Comparison of ENCODE assay signal across 8 cellular contexts in the genomic region with DNA sequence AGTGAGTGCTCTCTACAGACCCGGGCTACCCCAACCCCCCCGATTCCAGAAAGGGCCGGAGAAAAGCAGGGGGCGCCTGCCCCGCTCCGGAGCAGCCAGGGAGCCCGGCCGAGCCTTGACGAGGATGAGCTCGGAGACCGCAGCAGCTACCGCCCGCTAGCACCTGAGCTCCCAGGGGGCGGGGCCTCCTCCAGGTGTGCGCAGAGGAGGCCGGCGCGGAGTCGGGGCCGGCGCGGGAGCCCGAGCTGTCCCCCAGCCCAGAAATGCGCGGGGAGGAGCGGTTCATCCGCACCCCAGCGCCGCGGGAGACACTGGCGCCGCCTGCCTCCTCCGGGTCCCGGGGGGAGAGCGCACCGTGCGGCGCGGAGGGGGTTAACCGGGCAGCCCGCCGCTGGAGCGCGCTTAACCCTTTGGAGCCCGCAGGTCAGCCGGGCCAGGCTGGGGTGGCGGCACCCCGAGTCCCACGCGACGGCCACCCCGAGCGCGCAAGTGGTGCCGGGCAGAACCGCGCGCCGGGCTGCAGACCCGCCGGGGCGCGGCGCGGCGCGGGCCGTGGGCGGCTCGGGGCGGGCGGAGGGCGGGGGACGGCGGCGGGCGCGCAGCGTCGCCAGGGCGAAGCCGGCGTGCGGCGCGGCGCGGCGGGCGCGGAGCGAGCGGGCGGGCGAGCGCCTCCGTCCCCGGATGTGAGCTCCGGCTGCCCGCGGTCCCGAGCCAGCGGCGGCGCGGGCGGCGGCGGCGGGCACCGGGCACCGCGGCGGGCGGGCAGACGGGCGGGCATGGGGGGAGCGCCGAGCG. TPM values are rescaled to one million over a fixed set of nuclear protein-coding genes. Genes with fewer than 3 reads are reported as not detected.
DNase-seq lines count a peak whose midpoint lies in the region; ATAC-seq, FAIRE-seq and TF ChIP-seq lines count a peak whose summit lies in the region.

CACNA1D (plus strand) TSS at position 615 of the 795 bp plus-strand sequence. CDS start 556 bp downstream, outside the sequence.

- H3K56ac ChIP-seq in H1 (replicated peaks; ENCODE audit: insufficient read length, low read depth, low read length) = no peak within 1 kb of the TSS

- no peak within 1 kb of the TSS; the same call in 1 of the 2 replicates for H2BK5ac ChIP-seq in H1 (ENCODE audit: low read depth, low read length)

- no peaks in the 10 kb centered on the region for H3F3A ChIP-seq in PC-3 (ENCODE audit: low read length, unreplicated experiment)

- FAIRE-seq in H1 (lab: Jason Lieb, UNC) = no peak

- H3K79me1 ChIP-seq in H1 (ENCODE audit: low read depth, low read length) = no peaks in the 10 kb centered on the region

- in situ Hi-C loops in ACHN (cut with HindIII; ENCODE audit: low pct_ligation_motif_present, low pct_unique_long_range_greater_than_20kb, low sequenced_read_pairs) = no loop called here

- no peaks in the 10 kb centered on the region for H3K9me3 Mint-ChIP-seq in activated CD8-positive, alpha-beta memory T cell treated with anti-CD3 and anti-CD28 coated beads, Interleukin-2, amount 10 ng/mL, durations not matched to agents 7 days and 5 days (ENCODE audit: low read depth)

- peaks cover 89% of the 10 kb centered on the region for H3K27me3 ChIP-seq in PC-3 (ENCODE audit: low read length)
- peaks cover 13 to 47% (median 44%) of the 10 kb centered on the region in 4 experiments for H3K27me3 ChIP-seq in H1 (replicated peaks in 1 of 4; ENCODE audit: control insufficient read depth in 3 of 4, extremely low read depth in 1 of 4, insufficient read depth in 3 of 4, low read length in 3 of 4)
- H3K27me3 ChIP-seq in mucosa of stomach (ENCODE audit: control insufficient read depth, insufficient read depth, low read length) = peaks cover 19% of the 10 kb centered on the region

- H3K36me3 ChIP-seq in PC-3 (ENCODE audit: low read depth, low read length) (no peaks in the 10 kb centered on the region), H1 (ENCODE audit: control insufficient read depth in 2 of 4, insufficient read depth in 4 of 4, low read length in 3 of 4) (no peaks in the 10 kb centered on the region), mucosa of stomach (ENCODE audit: control insufficient read depth, insufficient read depth, low read length) (no peaks in the 10 kb centered on the region), urinary bladder (ENCODE audit: insufficient read depth) (no peaks in the 10 kb centered on the region)

- H3K4me3 ChIP-seq in PC-3 (ENCODE audit: low read length) = peak within 1 kb of the TSS; percentile 42; the same call in 1 of the 2 replicates
- peak within 1 kb of the TSS; percentile 52 to 76 (median 60) for H3K4me3 ChIP-seq in H1 (ENCODE audit: extremely low read depth in 1 of 4, insufficient read depth in 2 of 4, low read depth in 3 of 4, low read length in 4 of 4)
- H3K4me3 ChIP-seq in mucosa of stomach (ENCODE audit: low read length) = no peak within 1 kb of the TSS
- peak within 1 kb of the TSS; percentile 74 for H3K4me3 ChIP-seq in urinary bladder (ENCODE audit: low read depth, low read length)

- peak within 1 kb of the TSS; percentile 8 for H4K8ac ChIP-seq in H1 (ENCODE audit: extremely low read depth, insufficient read depth, low read length)

- no peak within 1 kb of the TSS for H3K27ac Mint-ChIP-seq in activated CD8-positive, alpha-beta memory T cell treated with anti-CD3 and anti-CD28 coated beads, Interleukin-2, amount 10 ng/mL, durations not matched to agents 7 days and 5 days

- H2AK5ac ChIP-seq in H1 (ENCODE audit: low read depth, low read length) = no peak within 1 kb of the TSS

- H3K4ac ChIP-seq in H1 (replicated peaks; ENCODE audit: insufficient read length, low read depth, low read length) = no peak within 1 kb of the TSS

- H3K27me3 Mint-ChIP-seq in activated CD8-positive, alpha-beta memory T cell treated with anti-CD3 and anti-CD28 coated beads, Interleukin-2, amount 10 ng/mL, durations not matched to agents 7 days and 5 days = peaks cover 73% of the 10 kb centered on the region

- CTCF ChIA-PET in activated CD8-positive, alpha-beta memory T cell treated with anti-CD3 and anti-CD28 coated beads, Interleukin-2, amount 10 ng/mL, durations not matched to agents 7 days and 5 days (lab: Charles Lee) = no interaction called here
- CTCF ChIA-PET in PC-3 (lab: Charles Lee) (no interaction called here), H1 (lab: Charles Lee; ENCODE audit: partially characterized antibody) (interaction anchor here (0.8 to 2.2 kb wide), 13 partner anchors 9 to 235 kb away, joined by 3 to 9 read pairs (median 4); partner anchors contain the start of gene DCP1A)

- no peak within 1 kb of the TSS for H4K5ac ChIP-seq in H1 (ENCODE audit: insufficient read length, low read depth, low read length)

- H2AFZ ChIP-seq in PC-3 (ENCODE audit: low read length) = no peak within 1 kb of the TSS
- H2AFZ ChIP-seq in H1 (ENCODE audit: low read length) = peak within 1 kb of the TSS; percentile 92

- peak in 1 of 2 experiments; percentile 27; a peak in 1 of 3 replicates for TF ChIP-seq EP300 in H1 (IDR thresholded peaks at IDR 0.05; ENCODE audit: borderline replicate concordance in 1 of 2, low read depth in 2 of 2, low read length in 2 of 2)

- no peak within 1 kb of the TSS for H2BK20ac ChIP-seq in H1 (ENCODE audit: low read length)

- POLR2A ChIA-PET in PC-3 (lab: Charles Lee; ENCODE audit: unreplicated experiment) = no interaction called here
- POLR2A ChIA-PET in H1 (lab: Charles Lee; ENCODE audit: partially characterized antibody) = interaction anchor here (0.9 to 1.6 kb wide), 4 partner anchors 10 to 363 kb away, joined by 3 read pairs; no protein-coding TSS in a partner anchor

- 0 out of 2 replicates have a peak within 1 kb of the TSS, but pooled peaks have one; percentile 17 for H2BK12ac ChIP-seq in H1 (ENCODE audit: low read depth, low read length)

- no peak for DNase-seq in activated CD8-positive, alpha-beta memory T cell treated with anti-CD3 and anti-CD28 coated beads, Interleukin-2, amount 10 ng/mL, durations not matched to agents 7 days and 5 days
- DNase-seq in activated CD8-positive, alpha-beta memory T cell treated with anti-CD3 and anti-CD28 coated beads, Interleukin-2, amount 50 U/mL, for 4 hours = no peak
- no peak for DNase-seq in PC-3
- DNase-seq in H1 (ENCODE audit: low read depth in 1 of 2, low spot score in 2 of 2) = peak; percentile 50 to 90
- no peak for DNase-seq in ACHN
- no peak for DNase-seq in dermis blood vessel endothelial cell

- peak in 1 of 2 experiments; percentile 34; a peak in 2 of 4 replicates for TF ChIP-seq RAD21 in H1 (IDR thresholded peaks at IDR 0.05 in 1 of 2, conservative IDR thresholded peaks at IDR 0.05 in 1 of 2; ENCODE audit: low read depth in 2 of 2, low read length in 2 of 2)

- H3K27ac ChIP-seq in PC-3 (ENCODE audit: low read length) (no peak within 1 kb of the TSS), H1 (ENCODE audit: low read depth, low read length) (no peak within 1 kb of the TSS), urinary bladder (ENCODE audit: low read depth) (no peak within 1 kb of the TSS)

- H3K4me2 ChIP-seq in PC-3 (ENCODE audit: low read length) (peak within 1 kb of the TSS; percentile 56), H1 (ENCODE audit: insufficient read depth in 1 of 2, low read depth in 2 of 2, low read length in 2 of 2) (peak within 1 kb of the TSS; percentile 99 to 100)

- H3K9me3 ChIP-seq in PC-3 (ENCODE audit: low read length) (no peaks in the 10 kb centered on the region), H1 (ENCODE audit: insufficient read depth in 2 of 2, low read depth in 1 of 2, low read length in 1 of 2) (no peaks in the 10 kb centered on the region), mucosa of stomach (ENCODE audit: control insufficient read depth, low read length) (no peaks in the 10 kb centered on the region)

- H3K9me2 ChIP-seq in PC-3 (replicated peaks; ENCODE audit: low read length) = no peaks in the 10 kb centered on the region

- no peaks in the 10 kb centered on the region for H3K79me2 ChIP-seq in PC-3 (ENCODE audit: low read length)
- H3K79me2 ChIP-seq in H1 (ENCODE audit: control insufficient read depth in 1 of 2, insufficient read depth in 2 of 2, low read length in 2 of 2) = no peaks in the 10 kb centered on the region

- no peak for TF ChIP-seq POLR2A in H1 (IDR thresholded peaks at IDR 0.05; ENCODE audit: control extremely low read depth in 1 of 2, low read depth in 2 of 2, low read length in 2 of 2)

- no TSS peak for BruUV-seq in PC-3 (replicated peaks; lab: Mats Ljungman, UMichigan)

- intact Hi-C loops in PC-3 (cut with micrococcal nuclease) = no loop called here

- H3K9ac ChIP-seq in PC-3 (ENCODE audit: low read length) = no peak within 1 kb of the TSS
- H3K9ac ChIP-seq in H1 (replicated peaks in 1 of 4; ENCODE audit: extremely low read depth in 1 of 4, low read depth in 3 of 4, low read length in 3 of 4) = peak within 1 kb of the TSS in 3 of 4 experiments; percentile 28 to 46 (median 46); a peak in 4 of 7 replicates
- H3K9ac ChIP-seq in mucosa of stomach (ENCODE audit: low read length) = peak within 1 kb of the TSS; percentile 22

- no peaks in the 10 kb centered on the region for H3K36me3 Mint-ChIP-seq in activated CD8-positive, alpha-beta memory T cell treated with anti-CD3 and anti-CD28 coated beads, Interleukin-2, amount 10 ng/mL, durations not matched to agents 7 days and 5 days

- no peak within 1 kb of the TSS for H3K23ac ChIP-seq in H1 (ENCODE audit: insufficient read length)

- peaks cover 16% of the 10 kb centered on the region; the same call in 1 of the 2 replicates for H3K23me2 ChIP-seq in H1 (ENCODE audit: low read depth, low read length)

- WGBS in H1 (ENCODE audit: extremely low coverage in 1 of 2, insufficient coverage in 1 of 2, insufficient read length in 1 of 2, insufficient replicate concordance in 2 of 2, low coverage in 1 of 2, low lambda C conversion rate in 2 of 2, missing lambda C conversion rate in 1 of 2), 2 experiments = 1% methylated on average over 21 of the region's 120 CpGs; no CpG with 5 or more reads in 1 of the 2 experiments
- under 1% methylated on average over 118 of the region's 120 CpGs for WGBS in urinary bladder

- no peak within 1 kb of the TSS for H3K14ac ChIP-seq in H1 (ENCODE audit: insufficient read length)

- no peaks in the 10 kb centered on the region for H4K20me1 ChIP-seq in PC-3 (ENCODE audit: low read length)
- H4K20me1 ChIP-seq in H1 (replicated peaks in 1 of 2; ENCODE audit: control insufficient read depth in 1 of 2, insufficient read depth in 2 of 2, low read length in 2 of 2) = peaks cover 0 to 2% of the 10 kb centered on the region in 2 experiments

- H2BK120ac ChIP-seq in H1 (replicated peaks; ENCODE audit: low read depth, low read length) = no peak within 1 kb of the TSS

- no peak within 1 kb of the TSS for H4K91ac ChIP-seq in H1 (replicated peaks; ENCODE audit: insufficient read length, low read length)

- H3K4me1 ChIP-seq in PC-3 (ENCODE audit: insufficient read depth, low read length) (no peaks in the 10 kb centered on the region), H1 (replicated peaks in 1 of 4; ENCODE audit: control insufficient read depth in 3 of 4, insufficient read depth in 4 of 4, low read length in 3 of 4) (peaks cover 0 to 14% (median 9%) of the 10 kb centered on the region in 4 experiments; a peak in 5 of 7 replicates), mucosa of stomach (ENCODE audit: control insufficient read depth, insufficient read depth, low read length) (peaks cover 6% of the 10 kb centered on the region), urinary bladder (ENCODE audit: insufficient read depth) (no peaks in the 10 kb centered on the region)

- H3K4me1 Mint-ChIP-seq in activated CD8-positive, alpha-beta memory T cell treated with anti-CD3 and anti-CD28 coated beads, Interleukin-2, amount 10 ng/mL, durations not matched to agents 7 days and 5 days = peaks cover 6% of the 10 kb centered on the region

- peak within 1 kb of the TSS; percentile 19; the same call in 1 of the 2 replicates for H3K18ac ChIP-seq in H1 (ENCODE audit: extremely low read depth, low read length)

- no peak within 1 kb of the TSS for H2BK15ac ChIP-seq in H1 (ENCODE audit: low read length)

- ATAC-seq in activated CD8-positive, alpha-beta memory T cell treated with anti-CD3 and anti-CD28 coated beads, Interleukin-2, amount 10 ng/mL, durations not matched to agents 7 days and 5 days = peak; percentile 16
- no peak; the same call in 1 of the 2 replicates for ATAC-seq in PC-3

- TF ChIP-seq CTCF in PC-3 (conservative IDR thresholded peaks at IDR 0.05; ENCODE audit: low read depth, low read length) = no peak
- peak in 2 of 3 experiments; percentile 2 to 21; a peak in 2 of 4 replicates for TF ChIP-seq CTCF in H1 (IDR thresholded peaks at IDR 0.05; ENCODE audit: control extremely low read depth in 1 of 3, insufficient read depth in 1 of 3, low read depth in 1 of 3, low read length in 3 of 3)

- H3K4me3 Mint-ChIP-seq in activated CD8-positive, alpha-beta memory T cell treated with anti-CD3 and anti-CD28 coated beads, Interleukin-2, amount 10 ng/mL, durations not matched to agents 7 days and 5 days = no peak within 1 kb of the TSS

RNA-seq across cellular contexts. Expression of gene CACNA1D, which starts in this region (rescaled TPM):
- 1 to 10 TPM in 1 of 2 experiments, under 1 TPM in 1; 0.41 to 1.5 TPM for total RNA-seq in activated CD8-positive, alpha-beta memory T cell treated with anti-CD3 and anti-CD28 coated beads, Interleukin-2, amount 10 ng/mL, durations not matched to agents 7 days and 5 days
- not detected in 2 replicates for total RNA-seq in PC-3 (2014; rRNA removed)
- total RNA-seq in H1 (2021; fragmentation: NEBNext Ultra II Directional; extraction: Animal tissue kit (Norgen Biotek cat#: 25700)) = 1.9 and 2.9 TPM in 2 replicates
- polyA plus RNA-seq in H1 (2011; rRNA removed) = 2.0 and 2.5 TPM in 2 replicates
- polyA plus RNA-seq in H1 (2011; cell fraction: cytosol; rRNA removed) = 1.1 TPM
- 9.0 TPM for polyA plus RNA-seq in H1 (2011; cell fraction: nucleus; rRNA removed)
- 1.3 to 2.5 TPM (median 1.7 TPM) in 4 replicates for polyA plus RNA-seq in H1 (2012, experiment 1 of 2)
- polyA plus RNA-seq in H1 (2012, experiment 2 of 2) = 0.10 TPM
- 1.4 TPM for polyA plus RNA-seq in H1 (2013, experiment 1 of 2)
- 1.2 TPM for polyA plus RNA-seq in H1 (2013, experiment 2 of 2)
- polyA minus RNA-seq in H1 (2011; rRNA and poly(A)+ RNA removed) = 5.3 and 8.5 TPM in 2 replicates
- 3.9 TPM for polyA minus RNA-seq in H1 (2011; cell fraction: cytosol; rRNA and poly(A)+ RNA removed)
- 18.4 TPM for polyA minus RNA-seq in H1 (2011; cell fraction: nucleus; rRNA and poly(A)+ RNA removed)
- total RNA-seq in urinary bladder = 23.5 TPM
- polyA plus RNA-seq in urinary bladder = 1.6 TPM
- not detected in 2 replicates for total RNA-seq in dermis blood vessel endothelial cell

Comparison
In these comparisons a context has a peak if more than half of its experiments do, and no peak if none do; other contexts are left out.
1. DNase-seq: peak in H1 (2 of 2); none in activated CD8-positive, alpha-beta memory T cell treated with anti-CD3 and anti-CD28 coated beads, Interleukin-2, amount 10 ng/mL, durations not matched to agents 7 days and 5 days (single experiment), activated CD8-positive, alpha-beta memory T cell treated with anti-CD3 and anti-CD28 coated beads, Interleukin-2, amount 50 U/mL, for 4 hours (single experiment), PC-3 (single experiment), ACHN (single experiment) and dermis blood vessel endothelial cell (single experiment).